Comparison of ENCODE assay signal across 8 cellular contexts in genomic region chr14:63770187-63770807, GRCh38. TPM values are rescaled to one million over a fixed set of nuclear protein-coding genes. Genes with fewer than 3 reads are reported as not detected.
DNase-seq lines count a peak whose midpoint lies in the region; ATAC-seq and TF ChIP-seq lines count a peak whose summit lies in the region.

No MANE protein-coding gene starts in this region.

- H3K36me3 ChIP-seq in effector memory CD4-positive, alpha-beta T cell (ENCODE audit: control insufficient read depth, insufficient read depth, low read length) = no peaks in the 10 kb centered on the region
- no peaks in the 10 kb centered on the region for H3K36me3 ChIP-seq in vagina

- intact Hi-C loops in vagina (cut with DNase I) = no loop called here

- ATAC-seq in GM18867 (IDR thresholded peaks at IDR 0.05; ENCODE audit: unreplicated experiment) (peak; percentile 56), GM21367 (IDR thresholded peaks at IDR 0.05; ENCODE audit: unreplicated experiment) (no peak)
- peak; percentile 65 to 68 for ATAC-seq in activated CD4-positive, CD25-positive, alpha-beta regulatory T cell treated with anti-CD3 and anti-CD28 coated beads, Interleukin-2, amount 50 U/mL, for 24 hours

- no peak overlapping the region for H3K27ac ChIP-seq in effector memory CD4-positive, alpha-beta T cell (ENCODE audit: insufficient read depth, low read length, poor library complexity, severe bottlenecking)
- no peak overlapping the region for H3K27ac ChIP-seq in vagina

- TF ChIP-seq CTCF in vagina (IDR thresholded peaks at IDR 0.05) = peak; percentile 21 to 44 (median 31)

- no peak overlapping the region for H3K4me3 ChIP-seq in effector memory CD4-positive, alpha-beta T cell (ENCODE audit: insufficient read depth, low read depth, low read length, poor library complexity, severe bottlenecking)
- H3K4me3 ChIP-seq in vagina = no peak overlapping the region

- no peak for TF ChIP-seq POLR2A in vagina (IDR thresholded peaks at IDR 0.05)

- H3K9me3 ChIP-seq in effector memory CD4-positive, alpha-beta T cell (ENCODE audit: control insufficient read depth, low read length) = no peaks in the 10 kb centered on the region
- no peaks in the 10 kb centered on the region for H3K9me3 ChIP-seq in vagina

- no peaks in the 10 kb centered on the region for H3K4me1 ChIP-seq in effector memory CD4-positive, alpha-beta T cell (ENCODE audit: control insufficient read depth, insufficient read depth, low read length, poor library complexity, severe bottlenecking)
- no peaks in the 10 kb centered on the region for H3K4me1 ChIP-seq in vagina

- H3K27me3 ChIP-seq in effector memory CD4-positive, alpha-beta T cell (replicated peaks; ENCODE audit: control insufficient read depth, insufficient read depth, low read length, poor library complexity, severe bottlenecking) = no peaks in the 10 kb centered on the region
- no peaks in the 10 kb centered on the region for H3K27me3 ChIP-seq in vagina

- peak; percentile 52 for DNase-seq in AG20443 (ENCODE audit: low spot score)
- peak; percentile 63 for DNase-seq in LoVo (ENCODE audit: low spot score)
- DNase-seq in effector memory CD4-positive, alpha-beta T cell = peak; percentile 7 to 32 (median 15)
- DNase-seq in mucosa of gallbladder (ENCODE audit: low spot score) = peak; percentile 54
- DNase-seq in vagina (ENCODE audit: extremely low spot score in 2 of 2) = no peak

RNA-seq across cellular contexts. Expression of gene SGPP1, which starts 42.4 kb away (rescaled TPM):
- total RNA-seq in mucosa of gallbladder (30.2 TPM), vagina (21.1 TPM)

Comparison
In these comparisons a context has a peak if more than half of its experiments do, and no peak if none do; other contexts are left out.
1. DNase-seq: peak in AG20443 (single experiment), LoVo (single experiment), effector memory CD4-positive, alpha-beta T cell (3 of 3) and mucosa of gallbladder (single experiment); none in vagina (0 of 2).